ENCODE assay signal across 10 cellular contexts in genomic region chr15:57220220-57220619, GRCh38.
DNase-seq lines count a peak whose midpoint lies in the region; ATAC-seq and TF ChIP-seq lines count a peak whose summit lies in the region.
"Had no signal": no experiment of that assay in that cellular context is flagged by ENCODE, and none has a peak within 500 bp of the region (broad histone marks: within the 10 kb centered on the region; RNA-seq: fewer than 3 reads in every experiment).

No MANE protein-coding gene starts in this region.

- H3K4me3 ChIP-seq in BE2C (ENCODE audit: low read depth, low read length) (peak overlapping the region; percentile 72), astrocyte of the spinal cord (ENCODE audit: low read depth, low read length) (peak overlapping the region; percentile 65), left lung (no peak overlapping the region)
- H3K4me3 ChIP-seq: ovary had no signal

- peak overlapping the region; percentile 90 for H3K27ac Mint-ChIP-seq in HFFc6
- H3K27ac Mint-ChIP-seq: activated B cell treated with CpG ODN at 0.5 μM for 24 hours had no signal

- no peak for TF ChIP-seq CTCF in BE2C (IDR thresholded peaks at IDR 0.05; ENCODE audit: low read depth, low read length)
- no peak for TF ChIP-seq CTCF in HFFc6 (IDR thresholded peaks at IDR 0.05)
- no peak for TF ChIP-seq CTCF in astrocyte of the spinal cord (IDR thresholded peaks at IDR 0.05; ENCODE audit: low read depth, low read length)
- no peak for TF ChIP-seq CTCF in left lung (IDR thresholded peaks at IDR 0.05)

- H3K4me1 ChIP-seq in BE2C (peaks cover 32% of the 10 kb centered on the region), left lung (peaks cover 3 to 39% of the 10 kb centered on the region in 2 donors)

- no peaks in the 10 kb centered on the region for H3K9me3 Mint-ChIP-seq in HFFc6
- H3K9me3 Mint-ChIP-seq: activated B cell treated with CpG ODN at 0.5 μM for 24 hours had no signal

- peak overlapping the region; percentile 5 to 68 for H3K27ac ChIP-seq in left lung
- H3K27ac ChIP-seq: ovary had no signal

- H3K4me3 Mint-ChIP-seq in HFFc6, result peak overlapping the region; percentile 95
- H3K4me3 Mint-ChIP-seq: activated B cell treated with CpG ODN at 0.5 μM for 24 hours had no signal

- no peaks in the 10 kb centered on the region for H3K36me3 Mint-ChIP-seq in HFFc6 (ENCODE audit: low read depth)

- peak; percentile 17 for ATAC-seq in left lung
- ATAC-seq in HG03175 (IDR thresholded peaks at IDR 0.05; ENCODE audit: unreplicated experiment), result no peak
- ATAC-seq in HG02678 (IDR thresholded peaks at IDR 0.05; ENCODE audit: unreplicated experiment), result no peak
- ATAC-seq in HG02840 (IDR thresholded peaks at IDR 0.05; ENCODE audit: low FRiP score, unreplicated experiment), result no peak

- H3K27me3 Mint-ChIP-seq in HFFc6 (ENCODE audit: insufficient read depth), result no peaks in the 10 kb centered on the region; the same call in 1 of the 2 replicates
- H3K27me3 Mint-ChIP-seq: activated B cell treated with CpG ODN at 0.5 μM for 24 hours had no signal

- H3K36me3 ChIP-seq in BE2C, result no peaks in the 10 kb centered on the region
- H3K36me3 ChIP-seq in left lung, result no peaks in the 10 kb centered on the region
- H3K36me3 ChIP-seq: ovary had no signal

- H3K4me1 Mint-ChIP-seq in HFFc6 (ENCODE audit: low read depth), result peaks cover 72% of the 10 kb centered on the region

- H3K27me3 ChIP-seq in BE2C, result no peaks in the 10 kb centered on the region
- H3K27me3 ChIP-seq in left lung, result no peaks in the 10 kb centered on the region
- H3K27me3 ChIP-seq: ovary had no signal

- intact Hi-C loops in left lung (cut with DNase I), result no loop called here

- in situ Hi-C loops in astrocyte of the spinal cord (cut with HindIII; ENCODE audit: low sequenced_read_pairs), result no loop called here

- DNase-seq in BE2C, result peak; percentile 24
- DNase-seq in HFFc6, result peak; percentile 74
- DNase-seq in astrocyte of the spinal cord (ENCODE audit: low read depth, low spot score), result peak; percentile 79
- no peak for DNase-seq in left lung
- DNase-seq in putamen (ENCODE audit: low spot score), result no peak
- DNase-seq: activated B cell treated with CpG ODN at 0.5 μM for 24 hours, ovary had no signal

- H3K9me3 ChIP-seq in BE2C (no peaks in the 10 kb centered on the region), left lung (no peaks in the 10 kb centered on the region)
- H3K9me3 ChIP-seq: ovary had no signal

Comparison
In these comparisons a context has a peak if more than half of its experiments do, and no peak if none do; other contexts are left out.
1. DNase-seq: peak in BE2C (single experiment), HFFc6 (single experiment) and astrocyte of the spinal cord (single experiment); none in left lung (0 of 2) and putamen (single experiment).
2. H3K4me3 ChIP-seq: peak in BE2C (single experiment) and astrocyte of the spinal cord (single experiment); none in left lung (0 of 2).